ENCODE assay signal across 9 cellular contexts in the genomic region with DNA sequence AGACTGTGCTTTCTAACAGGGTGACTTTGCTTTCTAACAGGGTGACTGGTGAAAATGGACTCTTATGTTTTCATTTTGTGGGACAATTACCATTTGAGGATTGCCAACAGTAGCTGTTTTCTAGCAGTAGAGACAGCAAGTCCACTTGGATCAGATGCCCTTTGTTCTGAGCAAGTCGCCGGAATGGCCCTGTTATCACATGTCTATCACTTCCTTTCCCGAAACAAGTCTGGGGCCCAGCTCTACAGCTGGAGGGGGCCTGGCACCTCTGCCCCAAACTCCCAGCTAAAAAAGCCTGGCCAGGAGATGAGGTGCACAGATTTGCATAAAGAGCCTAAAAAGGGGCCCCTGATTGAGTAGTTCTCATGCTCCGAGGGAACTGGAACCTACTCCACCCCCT. TPM values are rescaled to one million over a fixed set of nuclear protein-coding genes. Genes with fewer than 3 reads are reported as not detected.
DNase-seq lines count a peak whose midpoint lies in the region; ATAC-seq and TF ChIP-seq lines count a peak whose summit lies in the region.
"Had no signal": no experiment of that assay in that cellular context is flagged by ENCODE, and none has a peak within 500 bp of the region (broad histone marks: within the 10 kb centered on the region; RNA-seq: fewer than 3 reads in every experiment).

No MANE protein-coding gene starts in this region.

- TF ChIP-seq POLR2A in HCT116 (IDR thresholded peaks at IDR 0.05; ENCODE audit: borderline replicate concordance, extremely low read depth, insufficient read depth, insufficient read length) (no peak), ovary (IDR thresholded peaks at IDR 0.05) (no peak)

- no peaks in the 10 kb centered on the region for H3K36me3 ChIP-seq in HCT116 (ENCODE audit: control insufficient read depth in 1 of 2, insufficient read depth in 2 of 2, low read length in 2 of 2)
- no peaks in the 10 kb centered on the region for H3K36me3 ChIP-seq in SJSA1
- no peaks in the 10 kb centered on the region for H3K36me3 ChIP-seq in esophagus (ENCODE audit: control insufficient read depth in 2 of 2, insufficient read depth in 2 of 2, low read length in 1 of 2)
- no peaks in the 10 kb centered on the region for H3K36me3 ChIP-seq in skeletal muscle tissue (ENCODE audit: control insufficient read depth in 3 of 3, insufficient read depth in 3 of 3, low read length in 3 of 3)
- H3K36me3 ChIP-seq in ovary, result no peaks in the 10 kb centered on the region

- no peaks in the 10 kb centered on the region for H3K9me2 ChIP-seq in HCT116 (ENCODE audit: insufficient read depth)

- no peak overlapping the region for H3K4me3 ChIP-seq in HCT116 (replicated peaks in 1 of 2; ENCODE audit: low read depth in 1 of 2, low read length in 2 of 2)
- no peak overlapping the region for H3K4me3 ChIP-seq in SJSA1
- H3K4me3 ChIP-seq in esophagus (ENCODE audit: low read depth in 1 of 2, low read length in 2 of 2), result no peak overlapping the region
- peak overlapping the region in 1 of 3 donors; percentile 16 for H3K4me3 ChIP-seq in skeletal muscle tissue (ENCODE audit: low read length in 3 of 3)
- H3K4me3 ChIP-seq in ovary, result no peak overlapping the region

- TF ChIP-seq EP300 in ovary (IDR thresholded peaks at IDR 0.05), result no peak

- TF ChIP-seq RAD21 in HCT116 (IDR thresholded peaks at IDR 0.05; ENCODE audit: low read depth), result no peak

- WGBS in esophagus, 2 donors, result 80 to 85% methylated on average over 4 of the region's 4 CpGs
- WGBS in ovary, 3 donors, result 88 to 91% (median 91%) methylated on average over 4 of the region's 4 CpGs

- H3K4me2 ChIP-seq in HCT116 (ENCODE audit: low read length), result peak overlapping the region; percentile 64

- DNase-seq in HCT116 (ENCODE audit: low read depth, low spot score) (no peak), SJSA1 (ENCODE audit: low read depth in 1 of 2, low spot score in 2 of 2) (no peak), ovary (no peak)
- DNase-seq: DMS 273 treated with DMSO at 0.1 percent for 48 hours, SHP77 treated with DMSO at 0.1 percent for 48 hours had no signal

- CTCF ChIA-PET in HCT116 (lab: Charles Lee), result interaction anchor here (0.8 kb wide), 1 partner anchor 249 kb away, joined by 3 read pairs; no protein-coding TSS in a partner anchor

- H3K27ac ChIP-seq in HCT116 (ENCODE audit: low read depth, low read length), result no peak overlapping the region
- peak overlapping the region; percentile 66; the same call in 1 of the 2 replicates for H3K27ac ChIP-seq in SJSA1
- peak overlapping the region; percentile 16 to 36 for H3K27ac ChIP-seq in esophagus (ENCODE audit: low read depth in 2 of 2, low read length in 1 of 2)
- peak overlapping the region; percentile 70 for H3K27ac ChIP-seq in skeletal muscle tissue (ENCODE audit: low read depth, low read length)
- no peak overlapping the region for H3K27ac ChIP-seq in ovary

- H3K9ac ChIP-seq in HCT116 (ENCODE audit: low read length) (no peak overlapping the region), skeletal muscle tissue (ENCODE audit: low read depth in 1 of 3, low read length in 3 of 3) (peak overlapping the region in 1 of 3 donors; percentile 19)

- no peak for TF ChIP-seq CTCF in HCT116 (IDR thresholded peaks at IDR 0.05 in 2 of 3, conservative IDR thresholded peaks at IDR 0.05 in 1 of 3; ENCODE audit: borderline replicate concordance in 1 of 3, insufficient read depth in 1 of 3, low read depth in 2 of 3, low read length in 2 of 3)
- no peak for TF ChIP-seq CTCF in ovary (IDR thresholded peaks at IDR 0.05)

- H3K9me3 ChIP-seq in HCT116 (ENCODE audit: control insufficient read depth in 1 of 2, insufficient read depth in 1 of 2, low read depth in 1 of 2, low read length in 2 of 2) (no peaks in the 10 kb centered on the region), SJSA1 (replicated peaks) (no peaks in the 10 kb centered on the region), esophagus (ENCODE audit: control insufficient read depth in 2 of 2, insufficient read depth in 1 of 2, low read depth in 1 of 2, low read length in 1 of 2) (no peaks in the 10 kb centered on the region), skeletal muscle tissue (ENCODE audit: control insufficient read depth in 3 of 3, low read length in 3 of 3) (no peaks in the 10 kb centered on the region), ovary (no peaks in the 10 kb centered on the region)

- H3K79me2 ChIP-seq in HCT116 (ENCODE audit: insufficient read depth, low read length), result no peaks in the 10 kb centered on the region

- no TSS peak for BruUV-seq in HCT116 (replicated peaks; lab: Mats Ljungman, UMichigan)

- H3K4me1 ChIP-seq in HCT116 (ENCODE audit: control insufficient read depth in 1 of 2, insufficient read depth in 2 of 2, low read length in 2 of 2) (peaks cover 3 to 30% of the 10 kb centered on the region in 2 experiments; a peak in 2 of 4 replicates), SJSA1 (replicated peaks) (peaks cover 37% of the 10 kb centered on the region), esophagus (ENCODE audit: control insufficient read depth in 2 of 2, insufficient read depth in 2 of 2, low read length in 1 of 2) (peaks cover 2 to 6% of the 10 kb centered on the region in 2 donors), skeletal muscle tissue (ENCODE audit: control insufficient read depth in 3 of 3, insufficient read depth in 3 of 3, low read length in 3 of 3) (peaks cover 29 to 52% (median 45%) of the 10 kb centered on the region in 3 donors), ovary (ENCODE audit: insufficient read depth) (peaks cover 18% of the 10 kb centered on the region)

- ATAC-seq in HCT116 (no peak), GM19455 (IDR thresholded peaks at IDR 0.05; ENCODE audit: unreplicated experiment) (no peak), GM18867 (IDR thresholded peaks at IDR 0.05; ENCODE audit: unreplicated experiment) (no peak)

- no peaks in the 10 kb centered on the region for H3K27me3 ChIP-seq in HCT116 (ENCODE audit: insufficient read depth, low read length)
- no peaks in the 10 kb centered on the region for H3K27me3 ChIP-seq in SJSA1 (replicated peaks)
- H3K27me3 ChIP-seq in esophagus (ENCODE audit: control insufficient read depth in 1 of 2, insufficient read depth in 2 of 2, low read length in 2 of 2), result no peaks in the 10 kb centered on the region
- H3K27me3 ChIP-seq in skeletal muscle tissue (ENCODE audit: control insufficient read depth in 3 of 3, insufficient read depth in 3 of 3, low read length in 3 of 3), result no peaks in the 10 kb centered on the region
- H3K27me3 ChIP-seq in ovary, result no peaks in the 10 kb centered on the region

- RAD21 ChIA-PET in HCT116 (lab: Charles Lee; ENCODE audit: low non-redundant PET in 1 of 2, low total read pairs in 2 of 2, uncharacterized antibody in 2 of 2, unreplicated experiment in 2 of 2), result no interaction called here

- H2AFZ ChIP-seq in HCT116 (ENCODE audit: low read depth, low read length, poor library complexity, severe bottlenecking), result no peak overlapping the region

- POLR2A ChIA-PET in HCT116 (lab: Charles Lee), result no interaction called here

- no peaks in the 10 kb centered on the region for H4K20me1 ChIP-seq in HCT116 (ENCODE audit: insufficient read depth)

- intact Hi-C loops in HCT116 (cut with micrococcal nuclease) (no loop called here), ovary (cut with DNase I) (no loop called here)

TF ChIP-seq in HCT116, 20 proteins besides CTCF, POLR2A, EP300 and RAD21:
- no peak for TF ChIP-seq ELF1 (IDR thresholded peaks at IDR 0.05; ENCODE audit: borderline replicate concordance, low read depth)
- no peak for TF ChIP-seq POLR2AphosphoS5 (IDR thresholded peaks at IDR 0.05; ENCODE audit: low read depth, low read length)
- no peak for TF ChIP-seq EZH2phosphoT487 (IDR thresholded peaks at IDR 0.05; ENCODE audit: borderline replicate concordance)
- no peak for TF ChIP-seq ZNF274 (IDR thresholded peaks at IDR 0.05; ENCODE audit: low read depth, low read length)
- TF ChIP-seq, protein P1, sequence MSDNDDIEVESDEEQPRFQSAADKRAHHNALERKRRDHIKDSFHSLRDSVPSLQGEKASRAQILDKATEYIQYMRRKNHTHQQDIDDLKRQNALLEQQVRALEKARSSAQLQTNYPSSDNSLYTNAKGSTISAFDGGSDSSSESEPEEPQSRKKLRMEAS (IDR thresholded peaks at IDR 0.05), result no peak
- no peak for TF ChIP-seq ZFX (IDR thresholded peaks at IDR 0.05)
- no peak for TF ChIP-seq SP1 (IDR thresholded peaks at IDR 0.05; ENCODE audit: low read depth)

RNA-seq across cellular contexts. Expression of gene THBS1, which starts 44.6 kb away (rescaled TPM):
- total RNA-seq in HCT116 (2021; ENCODE audit: unreplicated experiment), result 6.3 TPM
- polyA plus RNA-seq in HCT116 (2012), result 2.8 and 5.6 TPM in 2 replicates
- 332 and 499 TPM in 2 replicates for total RNA-seq in SJSA1 (2014; rRNA removed; shearing (Covaris generic))
- 10 to 100 TPM in 1 of 2 donors, 1 to 10 TPM in 1; 6.8 to 20.4 TPM for polyA plus RNA-seq in esophagus
- total RNA-seq in skeletal muscle tissue, result 150 TPM
- 100 to 1,000 TPM in 6 of 7 donors, 10 to 100 TPM in 1; 53.6 to 428 (median 234) TPM for total RNA-seq in ovary
- polyA plus RNA-seq in ovary, result 100 to 1,000 TPM in 1 of 2 donors, 10 to 100 TPM in 1; 64.4 to 118 TPM

Comparison
In these comparisons a context has a peak if more than half of its experiments do, and no peak if none do; other contexts are left out.
1. H3K27ac ChIP-seq: peak in SJSA1 (single experiment), esophagus (2 of 2) and skeletal muscle tissue (single experiment); none in HCT116 (single experiment) and ovary (0 of 2).